ENCODE assay signal across 1 cellular context in the genomic region with DNA sequence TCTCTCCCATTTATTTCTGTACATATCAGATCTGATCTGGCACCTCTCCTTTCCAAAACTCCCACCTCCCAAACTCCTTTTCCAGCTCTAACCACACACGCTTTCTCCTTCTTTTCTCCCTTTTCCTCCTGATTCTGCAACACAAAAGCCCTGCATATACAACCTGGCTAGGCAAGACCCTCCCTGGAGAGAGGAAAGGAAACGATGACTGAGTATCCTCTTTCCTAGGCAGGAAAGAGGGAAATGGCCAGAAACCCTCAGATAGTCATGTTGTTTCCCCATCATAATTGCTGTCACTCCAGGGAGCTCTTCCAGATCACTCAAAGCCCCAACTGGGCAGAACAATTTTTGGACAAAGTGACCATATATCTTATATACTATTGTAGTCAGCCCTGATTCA.
TF ChIP-seq lines count a peak whose summit lies in the region.

No MANE protein-coding gene starts in this region.

TF ChIP-seq in WTC11, 78 proteins besides CTCF, POLR2A, EP300 and RAD21 (continued from another document):
- TF ChIP-seq, protein P1, sequence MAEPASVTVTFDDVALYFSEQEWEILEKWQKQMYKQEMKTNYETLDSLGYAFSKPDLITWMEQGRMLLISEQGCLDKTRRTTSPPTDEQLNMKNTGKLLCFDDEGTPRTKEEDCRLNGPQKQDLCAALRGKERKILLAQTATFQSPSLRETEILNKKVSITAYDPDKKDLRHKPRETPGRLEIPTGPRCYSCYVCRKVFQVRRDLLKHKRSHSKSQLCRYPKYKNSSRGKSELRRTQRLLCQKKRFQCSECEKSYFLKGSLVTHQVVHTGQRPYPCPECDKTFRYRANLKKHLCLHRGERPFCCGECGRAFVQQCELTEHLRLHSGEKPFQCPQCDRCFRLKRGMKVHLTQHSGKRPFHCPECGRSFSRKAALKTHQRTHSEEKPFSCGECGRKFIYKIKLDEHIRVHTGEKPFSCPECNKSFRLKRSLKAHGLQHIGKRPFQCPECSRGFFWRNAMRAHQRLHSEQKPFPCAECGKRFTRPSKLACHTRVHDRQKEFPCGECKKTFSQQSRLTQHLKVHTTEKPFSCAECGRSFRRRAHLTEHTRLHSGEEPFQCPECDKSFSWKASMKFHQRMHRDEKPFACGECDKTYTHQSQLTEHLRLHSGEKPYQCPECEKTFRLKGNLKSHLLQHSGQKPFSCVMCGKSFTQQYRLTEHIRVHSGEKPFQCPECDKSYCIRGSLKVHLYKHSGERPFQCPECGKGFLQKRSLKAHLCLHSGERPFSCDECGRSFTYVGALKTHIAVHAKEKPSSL (CRISPR knock-in tag; conservative IDR thresholded peaks at IDR 0.05) = no peak
- TF ChIP-seq, protein P2, sequence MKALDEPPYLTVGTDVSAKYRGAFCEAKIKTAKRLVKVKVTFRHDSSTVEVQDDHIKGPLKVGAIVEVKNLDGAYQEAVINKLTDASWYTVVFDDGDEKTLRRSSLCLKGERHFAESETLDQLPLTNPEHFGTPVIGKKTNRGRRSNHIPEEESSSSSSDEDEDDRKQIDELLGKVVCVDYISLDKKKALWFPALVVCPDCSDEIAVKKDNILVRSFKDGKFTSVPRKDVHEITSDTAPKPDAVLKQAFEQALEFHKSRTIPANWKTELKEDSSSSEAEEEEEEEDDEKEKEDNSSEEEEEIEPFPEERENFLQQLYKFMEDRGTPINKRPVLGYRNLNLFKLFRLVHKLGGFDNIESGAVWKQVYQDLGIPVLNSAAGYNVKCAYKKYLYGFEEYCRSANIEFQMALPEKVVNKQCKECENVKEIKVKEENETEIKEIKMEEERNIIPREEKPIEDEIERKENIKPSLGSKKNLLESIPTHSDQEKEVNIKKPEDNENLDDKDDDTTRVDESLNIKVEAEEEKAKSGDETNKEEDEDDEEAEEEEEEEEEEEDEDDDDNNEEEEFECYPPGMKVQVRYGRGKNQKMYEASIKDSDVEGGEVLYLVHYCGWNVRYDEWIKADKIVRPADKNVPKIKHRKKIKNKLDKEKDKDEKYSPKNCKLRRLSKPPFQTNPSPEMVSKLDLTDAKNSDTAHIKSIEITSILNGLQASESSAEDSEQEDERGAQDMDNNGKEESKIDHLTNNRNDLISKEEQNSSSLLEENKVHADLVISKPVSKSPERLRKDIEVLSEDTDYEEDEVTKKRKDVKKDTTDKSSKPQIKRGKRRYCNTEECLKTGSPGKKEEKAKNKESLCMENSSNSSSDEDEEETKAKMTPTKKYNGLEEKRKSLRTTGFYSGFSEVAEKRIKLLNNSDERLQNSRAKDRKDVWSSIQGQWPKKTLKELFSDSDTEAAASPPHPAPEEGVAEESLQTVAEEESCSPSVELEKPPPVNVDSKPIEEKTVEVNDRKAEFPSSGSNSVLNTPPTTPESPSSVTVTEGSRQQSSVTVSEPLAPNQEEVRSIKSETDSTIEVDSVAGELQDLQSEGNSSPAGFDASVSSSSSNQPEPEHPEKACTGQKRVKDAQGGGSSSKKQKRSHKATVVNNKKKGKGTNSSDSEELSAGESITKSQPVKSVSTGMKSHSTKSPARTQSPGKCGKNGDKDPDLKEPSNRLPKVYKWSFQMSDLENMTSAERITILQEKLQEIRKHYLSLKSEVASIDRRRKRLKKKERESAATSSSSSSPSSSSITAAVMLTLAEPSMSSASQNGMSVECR (CRISPR knock-in tag; IDR thresholded peaks at IDR 0.05; ENCODE audit: borderline replicate concordance) = no peak
- TF ChIP-seq, protein P3, sequence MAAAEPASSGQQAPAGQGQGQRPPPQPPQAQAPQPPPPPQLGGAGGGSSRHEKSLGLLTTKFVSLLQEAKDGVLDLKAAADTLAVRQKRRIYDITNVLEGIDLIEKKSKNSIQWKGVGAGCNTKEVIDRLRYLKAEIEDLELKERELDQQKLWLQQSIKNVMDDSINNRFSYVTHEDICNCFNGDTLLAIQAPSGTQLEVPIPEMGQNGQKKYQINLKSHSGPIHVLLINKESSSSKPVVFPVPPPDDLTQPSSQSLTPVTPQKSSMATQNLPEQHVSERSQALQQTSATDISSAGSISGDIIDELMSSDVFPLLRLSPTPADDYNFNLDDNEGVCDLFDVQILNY (CRISPR knock-in tag; IDR thresholded peaks at IDR 0.05) = no peak
- no peak for TF ChIP-seq MYBL2 (CRISPR knock-in tag; IDR thresholded peaks at IDR 0.05)
- TF ChIP-seq IRF2 (CRISPR knock-in tag; IDR thresholded peaks at IDR 0.05; ENCODE audit: borderline replicate concordance, low read depth) = no peak
- no peak for TF ChIP-seq ZNF138 (CRISPR knock-in tag; conservative IDR thresholded peaks at IDR 0.05)
- TF ChIP-seq FOXP1 (CRISPR knock-in tag; IDR thresholded peaks at IDR 0.05; ENCODE audit: borderline replicate concordance) = no peak
- TF ChIP-seq, protein P4, sequence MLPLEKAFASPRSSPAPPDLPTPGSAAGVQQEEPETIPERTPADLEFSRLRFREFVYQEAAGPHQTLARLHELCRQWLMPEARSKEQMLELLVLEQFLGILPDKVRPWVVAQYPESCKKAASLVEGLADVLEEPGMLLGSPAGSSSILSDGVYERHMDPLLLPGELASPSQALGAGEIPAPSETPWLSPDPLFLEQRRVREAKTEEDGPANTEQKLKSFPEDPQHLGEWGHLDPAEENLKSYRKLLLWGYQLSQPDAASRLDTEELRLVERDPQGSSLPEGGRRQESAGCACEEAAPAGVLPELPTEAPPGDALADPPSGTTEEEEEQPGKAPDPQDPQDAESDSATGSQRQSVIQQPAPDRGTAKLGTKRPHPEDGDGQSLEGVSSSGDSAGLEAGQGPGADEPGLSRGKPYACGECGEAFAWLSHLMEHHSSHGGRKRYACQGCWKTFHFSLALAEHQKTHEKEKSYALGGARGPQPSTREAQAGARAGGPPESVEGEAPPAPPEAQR (CRISPR knock-in tag; IDR thresholded peaks at IDR 0.05) = no peak
- TF ChIP-seq, protein P5, sequence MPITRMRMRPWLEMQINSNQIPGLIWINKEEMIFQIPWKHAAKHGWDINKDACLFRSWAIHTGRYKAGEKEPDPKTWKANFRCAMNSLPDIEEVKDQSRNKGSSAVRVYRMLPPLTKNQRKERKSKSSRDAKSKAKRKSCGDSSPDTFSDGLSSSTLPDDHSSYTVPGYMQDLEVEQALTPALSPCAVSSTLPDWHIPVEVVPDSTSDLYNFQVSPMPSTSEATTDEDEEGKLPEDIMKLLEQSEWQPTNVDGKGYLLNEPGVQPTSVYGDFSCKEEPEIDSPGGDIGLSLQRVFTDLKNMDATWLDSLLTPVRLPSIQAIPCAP (CRISPR knock-in tag; IDR thresholded peaks at IDR 0.05) = no peak
- TF ChIP-seq, protein P6, sequence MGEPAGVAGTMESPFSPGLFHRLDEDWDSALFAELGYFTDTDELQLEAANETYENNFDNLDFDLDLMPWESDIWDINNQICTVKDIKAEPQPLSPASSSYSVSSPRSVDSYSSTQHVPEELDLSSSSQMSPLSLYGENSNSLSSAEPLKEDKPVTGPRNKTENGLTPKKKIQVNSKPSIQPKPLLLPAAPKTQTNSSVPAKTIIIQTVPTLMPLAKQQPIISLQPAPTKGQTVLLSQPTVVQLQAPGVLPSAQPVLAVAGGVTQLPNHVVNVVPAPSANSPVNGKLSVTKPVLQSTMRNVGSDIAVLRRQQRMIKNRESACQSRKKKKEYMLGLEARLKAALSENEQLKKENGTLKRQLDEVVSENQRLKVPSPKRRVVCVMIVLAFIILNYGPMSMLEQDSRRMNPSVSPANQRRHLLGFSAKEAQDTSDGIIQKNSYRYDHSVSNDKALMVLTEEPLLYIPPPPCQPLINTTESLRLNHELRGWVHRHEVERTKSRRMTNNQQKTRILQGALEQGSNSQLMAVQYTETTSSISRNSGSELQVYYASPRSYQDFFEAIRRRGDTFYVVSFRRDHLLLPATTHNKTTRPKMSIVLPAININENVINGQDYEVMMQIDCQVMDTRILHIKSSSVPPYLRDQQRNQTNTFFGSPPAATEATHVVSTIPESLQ (CRISPR knock-in tag; IDR thresholded peaks at IDR 0.05) = no peak
- TF ChIP-seq, protein P7, sequence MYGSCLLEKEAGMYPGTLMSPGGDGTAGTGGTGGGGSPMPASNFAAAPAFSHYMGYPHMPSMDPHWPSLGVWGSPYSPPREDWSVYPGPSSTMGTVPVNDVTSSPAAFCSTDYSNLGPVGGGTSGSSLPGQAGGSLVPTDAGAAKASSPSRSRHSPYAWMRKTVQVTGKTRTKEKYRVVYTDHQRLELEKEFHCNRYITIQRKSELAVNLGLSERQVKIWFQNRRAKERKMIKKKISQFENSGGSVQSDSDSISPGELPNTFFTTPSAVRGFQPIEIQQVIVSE (CRISPR knock-in tag; IDR thresholded peaks at IDR 0.05; ENCODE audit: borderline replicate concordance) = no peak
- TF ChIP-seq ELF4 (CRISPR knock-in tag; IDR thresholded peaks at IDR 0.05; ENCODE audit: low read depth) = no peak
TF ChIP-seq in WTC11: peak in this region for 0.
